In the genomic region with DNA sequence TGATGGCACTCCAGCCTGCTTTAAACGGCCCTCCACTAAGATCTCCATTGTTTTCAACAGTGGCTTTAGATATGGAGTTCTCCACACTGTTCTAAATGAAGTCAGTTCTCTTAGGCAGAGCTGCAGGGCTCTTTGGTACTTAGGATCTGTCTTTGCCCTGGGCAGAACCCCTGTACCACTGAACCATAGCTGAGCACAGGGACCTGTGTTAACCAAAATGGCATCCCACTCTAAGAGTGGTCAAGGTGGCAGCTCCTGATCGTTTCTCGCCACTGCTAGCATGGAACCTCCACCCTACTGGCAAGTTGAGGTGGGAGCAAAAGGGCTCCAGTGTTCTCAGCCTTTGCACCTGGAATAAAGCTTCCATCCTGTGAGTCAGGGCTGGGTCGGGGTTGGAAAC, we compare ENCODE assay signal across 1 cellular context.
TF ChIP-seq lines count a peak whose summit lies in the region.

No MANE protein-coding gene starts in this region.

TF ChIP-seq in GM23338, 12 proteins besides CTCF, POLR2A, EP300 and RAD21:
- TF ChIP-seq EZH2 (IDR thresholded peaks at IDR 0.05; ENCODE audit: low read depth, unreplicated experiment) = no peak
- TF ChIP-seq NANOG (IDR thresholded peaks at IDR 0.05; ENCODE audit: borderline replicate concordance) = no peak
- TF ChIP-seq CREB1 (CRISPR knock-in tag; IDR thresholded peaks at IDR 0.05; ENCODE audit: low read depth) = no peak
- no peak for TF ChIP-seq ZNF462 (CRISPR knock-in tag; IDR thresholded peaks at IDR 0.05)
- TF ChIP-seq, protein P1, sequence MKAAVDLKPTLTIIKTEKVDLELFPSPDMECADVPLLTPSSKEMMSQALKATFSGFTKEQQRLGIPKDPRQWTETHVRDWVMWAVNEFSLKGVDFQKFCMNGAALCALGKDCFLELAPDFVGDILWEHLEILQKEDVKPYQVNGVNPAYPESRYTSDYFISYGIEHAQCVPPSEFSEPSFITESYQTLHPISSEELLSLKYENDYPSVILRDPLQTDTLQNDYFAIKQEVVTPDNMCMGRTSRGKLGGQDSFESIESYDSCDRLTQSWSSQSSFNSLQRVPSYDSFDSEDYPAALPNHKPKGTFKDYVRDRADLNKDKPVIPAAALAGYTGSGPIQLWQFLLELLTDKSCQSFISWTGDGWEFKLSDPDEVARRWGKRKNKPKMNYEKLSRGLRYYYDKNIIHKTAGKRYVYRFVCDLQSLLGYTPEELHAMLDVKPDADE (IDR thresholded peaks at IDR 0.05) = no peak
- no peak for TF ChIP-seq STAT1 (IDR thresholded peaks at IDR 0.05; ENCODE audit: unreplicated experiment)
- no peak for TF ChIP-seq EZH2phosphoT487 (IDR thresholded peaks at IDR 0.05; ENCODE audit: unreplicated experiment)
- TF ChIP-seq ZNF331 (CRISPR knock-in tag; IDR thresholded peaks at IDR 0.05; ENCODE audit: low read depth) = no peak
- TF ChIP-seq, protein P2, sequence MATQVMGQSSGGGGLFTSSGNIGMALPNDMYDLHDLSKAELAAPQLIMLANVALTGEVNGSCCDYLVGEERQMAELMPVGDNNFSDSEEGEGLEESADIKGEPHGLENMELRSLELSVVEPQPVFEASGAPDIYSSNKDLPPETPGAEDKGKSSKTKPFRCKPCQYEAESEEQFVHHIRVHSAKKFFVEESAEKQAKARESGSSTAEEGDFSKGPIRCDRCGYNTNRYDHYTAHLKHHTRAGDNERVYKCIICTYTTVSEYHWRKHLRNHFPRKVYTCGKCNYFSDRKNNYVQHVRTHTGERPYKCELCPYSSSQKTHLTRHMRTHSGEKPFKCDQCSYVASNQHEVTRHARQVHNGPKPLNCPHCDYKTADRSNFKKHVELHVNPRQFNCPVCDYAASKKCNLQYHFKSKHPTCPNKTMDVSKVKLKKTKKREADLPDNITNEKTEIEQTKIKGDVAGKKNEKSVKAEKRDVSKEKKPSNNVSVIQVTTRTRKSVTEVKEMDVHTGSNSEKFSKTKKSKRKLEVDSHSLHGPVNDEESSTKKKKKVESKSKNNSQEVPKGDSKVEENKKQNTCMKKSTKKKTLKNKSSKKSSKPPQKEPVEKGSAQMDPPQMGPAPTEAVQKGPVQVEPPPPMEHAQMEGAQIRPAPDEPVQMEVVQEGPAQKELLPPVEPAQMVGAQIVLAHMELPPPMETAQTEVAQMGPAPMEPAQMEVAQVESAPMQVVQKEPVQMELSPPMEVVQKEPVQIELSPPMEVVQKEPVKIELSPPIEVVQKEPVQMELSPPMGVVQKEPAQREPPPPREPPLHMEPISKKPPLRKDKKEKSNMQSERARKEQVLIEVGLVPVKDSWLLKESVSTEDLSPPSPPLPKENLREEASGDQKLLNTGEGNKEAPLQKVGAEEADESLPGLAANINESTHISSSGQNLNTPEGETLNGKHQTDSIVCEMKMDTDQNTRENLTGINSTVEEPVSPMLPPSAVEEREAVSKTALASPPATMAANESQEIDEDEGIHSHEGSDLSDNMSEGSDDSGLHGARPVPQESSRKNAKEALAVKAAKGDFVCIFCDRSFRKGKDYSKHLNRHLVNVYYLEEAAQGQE (IDR thresholded peaks at IDR 0.05; ENCODE audit: unreplicated experiment) = no peak
- no peak for TF ChIP-seq POLR2AphosphoS5 (IDR thresholded peaks at IDR 0.05; ENCODE audit: low read depth)
- TF ChIP-seq JUNB (IDR thresholded peaks at IDR 0.05; ENCODE audit: unreplicated experiment) = no peak
- TF ChIP-seq ZNF114 (CRISPR knock-in tag; IDR thresholded peaks at IDR 0.05) = no peak
TF ChIP-seq in GM23338: peak in this region for 0.
